23 cellular contexts compared by ENCODE assay signal in the genomic region with DNA sequence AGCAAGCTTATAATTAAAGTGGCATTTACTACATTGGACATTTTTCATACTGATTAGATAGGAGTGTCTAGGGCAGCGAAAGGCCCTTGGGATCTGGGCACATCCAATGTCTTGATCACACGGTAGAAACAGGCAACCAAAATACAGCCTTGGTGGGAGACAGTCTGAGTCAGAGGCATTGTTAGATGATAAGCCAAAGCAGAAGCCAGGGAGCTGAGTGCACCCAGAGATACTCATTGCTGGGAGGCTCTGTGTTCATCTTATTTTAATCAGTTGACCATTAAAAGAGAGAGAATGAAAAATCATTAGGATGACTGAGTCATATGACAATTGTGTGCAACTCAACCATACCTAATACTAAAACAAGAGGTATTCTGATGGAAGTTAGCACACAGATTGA.
"Had no signal": no experiment of that assay in that cellular context is flagged by ENCODE, and none has a peak within 500 bp of the region (broad histone marks: within the 10 kb centered on the region; RNA-seq: fewer than 3 reads in every experiment).

No MANE protein-coding gene starts in this region.

- H3K27ac ChIP-seq: neural progenitor cell, parathyroid adenoma, prostate gland, sigmoid colon, skin epidermis, spleen, thoracic aorta, tibial nerve, upper lobe of left lung, vagina had no signal

- ATAC-seq: left lobe of liver; natural killer cell treated with Interleukin-12 subunit alpha and Interleukin-12 subunit beta and Interleukin-15 and Interleukin-18, amount 100 ng/mL, for 72 hours; right cardiac atrium; stimulated activated memory B cell treated with anti-CD40 and anti-IgM and Interleukin-4, amounts not matched to agents 10 μg/mL and 1 μg/mL and 100 μg/mL, for 72 hours; stimulated activated naive CD8-positive, alpha-beta T cell treated with anti-CD3 and anti-CD28 coated beads, Interleukin-15, Interleukin-2, amounts not matched to agents 100 U/mL and 50 U/mL, for 24 hours had no signal

- H3K4me3 ChIP-seq: dorsolateral prefrontal cortex, lung, neural progenitor cell, prostate gland, sigmoid colon, skin epidermis, spleen, thoracic aorta, tibial nerve, upper lobe of left lung, vagina had no signal

- H3K79me2 ChIP-seq: parathyroid adenoma had no signal

- H3K36me3 ChIP-seq: neural progenitor cell, prostate gland, sigmoid colon, spleen, thoracic aorta, tibial nerve, upper lobe of left lung, vagina had no signal

- H3K4me2 ChIP-seq: neural progenitor cell had no signal

- H3K9ac ChIP-seq: neural progenitor cell, parathyroid adenoma had no signal

- H3K4me1 ChIP-seq: neural progenitor cell, parathyroid adenoma, prostate gland, sigmoid colon, spleen, tibial nerve, upper lobe of left lung, vagina had no signal

- DNase-seq: dorsolateral prefrontal cortex; effector CD4-positive, alpha-beta T cell; hypothalamus; immature natural killer cell; islet precursor cell; right cardiac atrium; sigmoid colon; spleen; stimulated activated CD4-positive, alpha-beta T cell treated with anti-CD3 and anti-CD28 coated beads, Interleukin-4, amount 100 ng/mL, for 4 hours; stimulated activated naive CD8-positive, alpha-beta T cell treated with anti-CD3 and anti-CD28 coated beads, Interleukin-15, Interleukin-2, amounts not matched to agents 100 U/mL and 50 U/mL, for 24 hours; substantia nigra; upper lobe of left lung had no signal

- H3K9me3 ChIP-seq: prostate gland, sigmoid colon, spleen, thoracic aorta, tibial nerve, upper lobe of left lung, vagina had no signal

- H3K27me3 ChIP-seq: dorsolateral prefrontal cortex, neural progenitor cell, sigmoid colon, spleen, tibial nerve, upper lobe of left lung, vagina had no signal

- H2AFZ ChIP-seq: neural progenitor cell, parathyroid adenoma had no signal
